ENCODE assay signal across 1 cellular context in genomic region chr2:122863516-122863915, GRCh38.
TF ChIP-seq lines count a peak whose summit lies in the region.

No MANE protein-coding gene starts in this region.

TF ChIP-seq in GM12878, 131 proteins besides CTCF, POLR2A, EP300 and RAD21 (continued from another document):
- TF ChIP-seq, protein P1, sequence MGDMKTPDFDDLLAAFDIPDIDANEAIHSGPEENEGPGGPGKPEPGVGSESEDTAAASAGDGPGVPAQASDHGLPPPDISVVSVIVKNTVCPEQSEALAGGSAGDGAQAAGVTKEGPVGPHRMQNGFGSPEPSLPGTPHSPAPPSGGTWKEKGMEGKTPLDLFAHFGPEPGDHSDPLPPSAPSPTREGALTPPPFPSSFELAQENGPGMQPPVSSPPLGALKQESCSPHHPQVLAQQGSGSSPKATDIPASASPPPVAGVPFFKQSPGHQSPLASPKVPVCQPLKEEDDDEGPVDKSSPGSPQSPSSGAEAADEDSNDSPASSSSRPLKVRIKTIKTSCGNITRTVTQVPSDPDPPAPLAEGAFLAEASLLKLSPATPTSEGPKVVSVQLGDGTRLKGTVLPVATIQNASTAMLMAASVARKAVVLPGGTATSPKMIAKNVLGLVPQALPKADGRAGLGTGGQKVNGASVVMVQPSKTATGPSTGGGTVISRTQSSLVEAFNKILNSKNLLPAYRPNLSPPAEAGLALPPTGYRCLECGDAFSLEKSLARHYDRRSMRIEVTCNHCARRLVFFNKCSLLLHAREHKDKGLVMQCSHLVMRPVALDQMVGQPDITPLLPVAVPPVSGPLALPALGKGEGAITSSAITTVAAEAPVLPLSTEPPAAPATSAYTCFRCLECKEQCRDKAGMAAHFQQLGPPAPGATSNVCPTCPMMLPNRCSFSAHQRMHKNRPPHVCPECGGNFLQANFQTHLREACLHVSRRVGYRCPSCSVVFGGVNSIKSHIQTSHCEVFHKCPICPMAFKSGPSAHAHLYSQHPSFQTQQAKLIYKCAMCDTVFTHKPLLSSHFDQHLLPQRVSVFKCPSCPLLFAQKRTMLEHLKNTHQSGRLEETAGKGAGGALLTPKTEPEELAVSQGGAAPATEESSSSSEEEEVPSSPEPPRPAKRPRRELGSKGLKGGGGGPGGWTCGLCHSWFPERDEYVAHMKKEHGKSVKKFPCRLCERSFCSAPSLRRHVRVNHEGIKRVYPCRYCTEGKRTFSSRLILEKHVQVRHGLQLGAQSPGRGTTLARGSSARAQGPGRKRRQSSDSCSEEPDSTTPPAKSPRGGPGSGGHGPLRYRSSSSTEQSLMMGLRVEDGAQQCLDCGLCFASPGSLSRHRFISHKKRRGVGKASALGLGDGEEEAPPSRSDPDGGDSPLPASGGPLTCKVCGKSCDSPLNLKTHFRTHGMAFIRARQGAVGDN (IDR thresholded peaks at IDR 0.05) = peak; percentile 34; the same call in 1 of the 2 replicates
- TF ChIP-seq ZNF622 (IDR thresholded peaks at IDR 0.05) (no peak), BHLHE40 (IDR thresholded peaks at IDR 0.05; ENCODE audit: borderline replicate concordance in 1 of 2, low read depth in 2 of 2, low read length in 1 of 2) (peak; percentile 19 to 35; a peak in 2 of 4 replicates), EZH2 (IDR thresholded peaks at IDR 0.05; ENCODE audit: borderline replicate concordance, control insufficient read depth, low read depth, low read length) (no peak), CREM (IDR thresholded peaks at IDR 0.05; ENCODE audit: low read depth) (0 out of 2 replicates have a peak, but pooled peaks have one; percentile 17), MEF2B (IDR thresholded peaks at IDR 0.05; ENCODE audit: partially characterized antibody, poor library complexity, severe bottlenecking) (peak; percentile 63), NBN (IDR thresholded peaks at IDR 0.05) (peak; percentile 61), SMARCA5 (IDR thresholded peaks at IDR 0.05) (peak; percentile 84), PKNOX1 (IDR thresholded peaks at IDR 0.05) (peak; percentile 68), DPF2 (IDR thresholded peaks at IDR 0.05) (peak; percentile 64), MXI1 (IDR thresholded peaks at IDR 0.05; ENCODE audit: low read depth, low read length) (0 out of 2 replicates have a peak, but pooled peaks have one; percentile 44), MTA2 (IDR thresholded peaks at IDR 0.05; ENCODE audit: low read depth) (peak; percentile 94), RUNX3 (IDR thresholded peaks at IDR 0.05; ENCODE audit: low read length) (peak; percentile 16; the same call in 1 of the 2 replicates), HDGF (IDR thresholded peaks at IDR 0.05) (0 out of 2 replicates have a peak, but pooled peaks have one; percentile 28), MTA3 (IDR thresholded peaks at IDR 0.05; ENCODE audit: borderline replicate concordance, low read length) (no peak), LARP7 (IDR thresholded peaks at IDR 0.05) (no peak), ATF7 (IDR thresholded peaks at IDR 0.05; ENCODE audit: low read depth) (peak; percentile 71), IKZF2 (IDR thresholded peaks at IDR 0.05) (peak; percentile 79 to 80), MEF2A (IDR thresholded peaks at IDR 0.05; ENCODE audit: insufficient read depth, low read depth, low read length) (0 out of 2 replicates have a peak, but pooled peaks have one; percentile 41), EED (IDR thresholded peaks at IDR 0.05; ENCODE audit: low read depth) (0 out of 2 replicates have a peak, but pooled peaks have one; percentile 29), SP1 (IDR thresholded peaks at IDR 0.05; ENCODE audit: low read depth, low read length) (no peak), TARDBP (IDR thresholded peaks at IDR 0.05; ENCODE audit: borderline replicate concordance) (0 out of 2 replicates have a peak, but pooled peaks have one; percentile 19), ZNF384 (IDR thresholded peaks at IDR 0.05; ENCODE audit: borderline replicate concordance, low read depth, low read length) (no peak), TCF12 (IDR thresholded peaks at IDR 0.05; ENCODE audit: low read depth, low read length) (0 out of 2 replicates have a peak, but pooled peaks have one; percentile 8), SIN3A (IDR thresholded peaks at IDR 0.05; ENCODE audit: low read depth, low read length) (no peak), HCFC1 (IDR thresholded peaks at IDR 0.05; ENCODE audit: low read length) (no peak), IKZF1 (conservative IDR thresholded peaks at IDR 0.05) (peak; percentile 71), ZNF217 (IDR thresholded peaks at IDR 0.05) (peak; percentile 66; the same call in 1 of the 2 replicates)
- TF ChIP-seq, protein P2, sequence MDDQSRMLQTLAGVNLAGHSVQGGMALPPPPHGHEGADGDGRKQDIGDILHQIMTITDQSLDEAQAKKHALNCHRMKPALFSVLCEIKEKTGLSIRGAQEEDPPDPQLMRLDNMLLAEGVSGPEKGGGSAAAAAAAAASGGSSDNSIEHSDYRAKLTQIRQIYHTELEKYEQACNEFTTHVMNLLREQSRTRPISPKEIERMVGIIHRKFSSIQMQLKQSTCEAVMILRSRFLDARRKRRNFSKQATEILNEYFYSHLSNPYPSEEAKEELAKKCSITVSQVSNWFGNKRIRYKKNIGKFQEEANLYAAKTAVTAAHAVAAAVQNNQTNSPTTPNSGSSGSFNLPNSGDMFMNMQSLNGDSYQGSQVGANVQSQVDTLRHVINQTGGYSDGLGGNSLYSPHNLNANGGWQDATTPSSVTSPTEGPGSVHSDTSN (IDR thresholded peaks at IDR 0.05; ENCODE audit: insufficient replicate concordance, low read depth, low read length) = peak; percentile 50
- TF ChIP-seq, protein P3, sequence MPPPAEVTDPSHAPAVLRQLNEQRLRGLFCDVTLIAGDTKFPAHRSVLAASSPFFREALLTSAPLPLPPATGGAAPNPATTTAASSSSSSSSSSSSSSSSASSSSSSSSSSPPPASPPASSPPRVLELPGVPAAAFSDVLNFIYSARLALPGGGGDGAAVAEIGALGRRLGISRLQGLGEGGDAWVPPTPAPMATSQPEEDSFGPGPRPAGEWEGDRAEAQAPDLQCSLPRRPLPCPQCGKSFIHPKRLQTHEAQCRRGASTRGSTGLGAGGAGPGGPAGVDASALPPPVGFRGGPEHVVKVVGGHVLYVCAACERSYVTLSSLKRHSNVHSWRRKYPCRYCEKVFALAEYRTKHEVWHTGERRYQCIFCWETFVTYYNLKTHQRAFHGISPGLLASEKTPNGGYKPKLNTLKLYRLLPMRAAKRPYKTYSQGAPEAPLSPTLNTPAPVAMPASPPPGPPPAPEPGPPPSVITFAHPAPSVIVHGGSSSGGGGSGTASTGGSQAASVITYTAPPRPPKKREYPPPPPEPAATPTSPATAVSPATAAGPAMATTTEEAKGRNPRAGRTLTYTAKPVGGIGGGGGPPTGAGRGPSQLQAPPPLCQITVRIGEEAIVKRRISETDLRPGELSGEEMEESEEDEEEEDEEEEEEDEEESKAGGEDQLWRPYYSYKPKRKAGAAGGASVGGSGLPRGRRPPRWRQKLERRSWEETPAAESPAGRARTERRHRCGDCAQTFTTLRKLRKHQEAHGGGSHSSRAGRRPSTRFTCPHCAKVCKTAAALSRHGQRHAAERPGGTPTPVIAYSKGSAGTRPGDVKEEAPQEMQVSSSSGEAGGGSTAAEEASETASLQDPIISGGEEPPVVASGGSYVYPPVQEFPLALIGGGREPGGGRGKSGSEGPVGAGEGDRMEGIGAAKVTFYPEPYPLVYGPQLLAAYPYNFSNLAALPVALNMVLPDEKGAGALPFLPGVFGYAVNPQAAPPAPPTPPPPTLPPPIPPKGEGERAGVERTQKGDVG (CRISPR knock-in tag; IDR thresholded peaks at IDR 0.05) = no peak
- TF ChIP-seq, protein P4, sequence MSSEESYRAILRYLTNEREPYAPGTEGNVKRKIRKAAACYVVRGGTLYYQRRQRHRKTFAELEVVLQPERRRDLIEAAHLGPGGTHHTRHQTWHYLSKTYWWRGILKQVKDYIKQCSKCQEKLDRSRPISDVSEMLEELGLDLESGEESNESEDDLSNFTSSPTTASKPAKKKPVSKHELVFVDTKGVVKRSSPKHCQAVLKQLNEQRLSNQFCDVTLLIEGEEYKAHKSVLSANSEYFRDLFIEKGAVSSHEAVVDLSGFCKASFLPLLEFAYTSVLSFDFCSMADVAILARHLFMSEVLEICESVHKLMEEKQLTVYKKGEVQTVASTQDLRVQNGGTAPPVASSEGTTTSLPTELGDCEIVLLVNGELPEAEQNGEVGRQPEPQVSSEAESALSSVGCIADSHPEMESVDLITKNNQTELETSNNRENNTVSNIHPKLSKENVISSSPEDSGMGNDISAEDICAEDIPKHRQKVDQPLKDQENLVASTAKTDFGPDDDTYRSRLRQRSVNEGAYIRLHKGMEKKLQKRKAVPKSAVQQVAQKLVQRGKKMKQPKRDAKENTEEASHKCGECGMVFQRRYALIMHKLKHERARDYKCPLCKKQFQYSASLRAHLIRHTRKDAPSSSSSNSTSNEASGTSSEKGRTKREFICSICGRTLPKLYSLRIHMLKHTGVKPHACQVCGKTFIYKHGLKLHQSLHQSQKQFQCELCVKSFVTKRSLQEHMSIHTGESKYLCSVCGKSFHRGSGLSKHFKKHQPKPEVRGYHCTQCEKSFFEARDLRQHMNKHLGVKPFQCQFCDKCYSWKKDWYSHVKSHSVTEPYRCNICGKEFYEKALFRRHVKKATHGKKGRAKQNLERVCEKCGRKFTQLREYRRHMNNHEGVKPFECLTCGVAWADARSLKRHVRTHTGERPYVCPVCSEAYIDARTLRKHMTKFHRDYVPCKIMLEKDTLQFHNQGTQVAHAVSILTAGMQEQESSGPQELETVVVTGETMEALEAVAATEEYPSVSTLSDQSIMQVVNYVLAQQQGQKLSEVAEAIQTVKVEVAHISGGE (CRISPR knock-in tag; IDR thresholded peaks at IDR 0.05) = no peak
- TF ChIP-seq, protein P5, sequence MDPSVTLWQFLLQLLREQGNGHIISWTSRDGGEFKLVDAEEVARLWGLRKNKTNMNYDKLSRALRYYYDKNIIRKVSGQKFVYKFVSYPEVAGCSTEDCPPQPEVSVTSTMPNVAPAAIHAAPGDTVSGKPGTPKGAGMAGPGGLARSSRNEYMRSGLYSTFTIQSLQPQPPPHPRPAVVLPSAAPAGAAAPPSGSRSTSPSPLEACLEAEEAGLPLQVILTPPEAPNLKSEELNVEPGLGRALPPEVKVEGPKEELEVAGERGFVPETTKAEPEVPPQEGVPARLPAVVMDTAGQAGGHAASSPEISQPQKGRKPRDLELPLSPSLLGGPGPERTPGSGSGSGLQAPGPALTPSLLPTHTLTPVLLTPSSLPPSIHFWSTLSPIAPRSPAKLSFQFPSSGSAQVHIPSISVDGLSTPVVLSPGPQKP (IDR thresholded peaks at IDR 0.05; ENCODE audit: low read depth, low read length) = no peak
- TF ChIP-seq, protein P6, sequence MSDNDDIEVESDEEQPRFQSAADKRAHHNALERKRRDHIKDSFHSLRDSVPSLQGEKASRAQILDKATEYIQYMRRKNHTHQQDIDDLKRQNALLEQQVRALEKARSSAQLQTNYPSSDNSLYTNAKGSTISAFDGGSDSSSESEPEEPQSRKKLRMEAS (IDR thresholded peaks at IDR 0.05; ENCODE audit: low read depth, low read length) = no peak
- TF ChIP-seq, protein P7, sequence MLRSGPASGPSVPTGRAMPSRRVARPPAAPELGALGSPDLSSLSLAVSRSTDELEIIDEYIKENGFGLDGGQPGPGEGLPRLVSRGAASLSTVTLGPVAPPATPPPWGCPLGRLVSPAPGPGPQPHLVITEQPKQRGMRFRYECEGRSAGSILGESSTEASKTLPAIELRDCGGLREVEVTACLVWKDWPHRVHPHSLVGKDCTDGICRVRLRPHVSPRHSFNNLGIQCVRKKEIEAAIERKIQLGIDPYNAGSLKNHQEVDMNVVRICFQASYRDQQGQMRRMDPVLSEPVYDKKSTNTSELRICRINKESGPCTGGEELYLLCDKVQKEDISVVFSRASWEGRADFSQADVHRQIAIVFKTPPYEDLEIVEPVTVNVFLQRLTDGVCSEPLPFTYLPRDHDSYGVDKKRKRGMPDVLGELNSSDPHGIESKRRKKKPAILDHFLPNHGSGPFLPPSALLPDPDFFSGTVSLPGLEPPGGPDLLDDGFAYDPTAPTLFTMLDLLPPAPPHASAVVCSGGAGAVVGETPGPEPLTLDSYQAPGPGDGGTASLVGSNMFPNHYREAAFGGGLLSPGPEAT (IDR thresholded peaks at IDR 0.05; ENCODE audit: low read depth) = peak; percentile 59; the same call in 1 of the 2 replicates
